ENCODE assay signal across 15 cellular contexts in genomic region chr3:111237906-111238305, GRCh38.
"Had no signal": no experiment of that assay in that cellular context is flagged by ENCODE, and none has a peak within 500 bp of the region (broad histone marks: within the 10 kb centered on the region; RNA-seq: fewer than 3 reads in every experiment).

No MANE protein-coding gene starts in this region.

- H3K4me3 Mint-ChIP-seq: activated CD4-positive, alpha-beta memory T cell treated with anti-CD3 and anti-CD28 coated beads for 36 hours; activated T-cell treated with anti-CD3 and anti-CD28 coated beads, Interleukin-2, amount 50 U/mL, for 72 hours; naive B cell; stimulated activated effector memory CD8-positive, alpha-beta T cell treated with anti-CD3 and anti-CD28 coated beads, Interleukin-12 subunit alpha, Interleukin-12 subunit beta, amount 100 ng/mL, for 72 hours had no signal

- H2AFZ ChIP-seq: parathyroid adenoma had no signal

- H3K9ac ChIP-seq: parathyroid adenoma had no signal

- H3K27me3 ChIP-seq: gastroesophageal sphincter, neutrophil, upper lobe of right lung had no signal

- H3K27ac ChIP-seq: gastroesophageal sphincter, neutrophil, parathyroid adenoma, thoracic aorta, upper lobe of right lung had no signal

- H3K4me1 ChIP-seq: gastroesophageal sphincter, parathyroid adenoma, upper lobe of right lung had no signal

- H3K36me3 Mint-ChIP-seq: naive B cell; stimulated activated effector memory CD8-positive, alpha-beta T cell treated with anti-CD3 and anti-CD28 coated beads, Interleukin-12 subunit alpha, Interleukin-12 subunit beta, amount 100 ng/mL, for 72 hours had no signal

- ATAC-seq: activated T-cell treated with anti-CD3 and anti-CD28 coated beads, Interleukin-2, amount 50 U/mL, for 72 hours; gastroesophageal sphincter; left lobe of liver; stimulated activated effector memory CD8-positive, alpha-beta T cell treated with anti-CD3 and anti-CD28 coated beads, Interleukin-12 subunit alpha, Interleukin-12 subunit beta, amount 100 ng/mL, for 72 hours; upper lobe of right lung had no signal

- H3K79me2 ChIP-seq: parathyroid adenoma had no signal

- H3K27me3 Mint-ChIP-seq: activated CD4-positive, alpha-beta memory T cell treated with anti-CD3 and anti-CD28 coated beads for 36 hours; naive B cell had no signal

- H3K9me3 ChIP-seq: neutrophil, thoracic aorta, upper lobe of right lung had no signal

- H3K27ac Mint-ChIP-seq: activated CD4-positive, alpha-beta memory T cell treated with anti-CD3 and anti-CD28 coated beads for 36 hours; activated T-cell treated with anti-CD3 and anti-CD28 coated beads, Interleukin-2, amount 50 U/mL, for 72 hours; naive B cell; stimulated activated effector memory CD8-positive, alpha-beta T cell treated with anti-CD3 and anti-CD28 coated beads, Interleukin-12 subunit alpha, Interleukin-12 subunit beta, amount 100 ng/mL, for 72 hours had no signal

- H3K4me3 ChIP-seq: gastroesophageal sphincter, thoracic aorta, upper lobe of right lung had no signal

- H3K4me1 Mint-ChIP-seq: naive B cell had no signal

- H3K9me3 Mint-ChIP-seq: stimulated activated effector memory CD8-positive, alpha-beta T cell treated with anti-CD3 and anti-CD28 coated beads, Interleukin-12 subunit alpha, Interleukin-12 subunit beta, amount 100 ng/mL, for 72 hours had no signal

- DNase-seq: activated CD4-positive, alpha-beta memory T cell treated with anti-CD3 and anti-CD28 coated beads for 36 hours; activated CD4-positive, alpha-beta T cell treated with anti-CD3 and anti-CD28 coated beads for 1 hour; activated gamma-delta T cell treated with Interleukin-2 at 50 U/mL for 16 hours; activated T-cell treated with anti-CD3 and anti-CD28 coated beads, Interleukin-2, amount 50 U/mL, for 72 hours; aorta; erythroblast; islet precursor cell; naive B cell; upper lobe of right lung had no signal

- H3K36me3 ChIP-seq: gastroesophageal sphincter, neutrophil, thoracic aorta, upper lobe of right lung had no signal
